ENCODE assay signal across 21 cellular contexts in the genomic region with DNA sequence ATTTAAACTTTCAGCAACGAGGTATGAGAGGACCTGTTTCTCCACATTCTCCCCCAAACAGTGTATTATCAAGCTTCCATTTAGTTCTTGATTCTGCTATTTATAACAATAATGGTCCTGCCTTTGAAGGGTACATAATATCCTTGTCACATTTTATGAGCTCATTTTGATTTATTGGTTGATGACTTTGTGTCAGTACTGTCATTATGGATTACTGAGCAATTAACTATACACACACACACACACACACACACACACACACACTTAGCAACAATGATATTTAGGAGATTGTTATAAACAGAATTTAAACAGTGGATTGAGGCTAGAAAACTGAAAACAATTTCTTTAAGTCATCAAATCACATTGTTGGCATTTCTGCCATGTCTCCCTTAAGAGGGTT. TPM values are rescaled to one million over a fixed set of nuclear protein-coding genes. Genes with fewer than 3 reads are reported as not detected.
"Had no signal": no experiment of that assay in that cellular context is flagged by ENCODE, and none has a peak within 500 bp of the region (broad histone marks: within the 10 kb centered on the region; RNA-seq: fewer than 3 reads in every experiment).

No MANE protein-coding gene starts in this region.

- H3K27ac ChIP-seq: body of pancreas, heart right ventricle, sigmoid colon, upper lobe of left lung had no signal

- DNase-seq: activated CD4-positive, alpha-beta T cell treated with anti-CD3 and anti-CD28 coated beads, Interleukin-2, amount 10 ng/mL, durations not matched to agents 7 days and 5 days; activated T-cell treated with anti-CD3 and anti-CD28 coated beads for 4 hours; amniotic stem cell; body of pancreas; cortex of kidney; effector memory CD4-positive, alpha-beta T cell; heart right ventricle; mesendoderm; sigmoid colon; stimulated activated CD4-positive, alpha-beta T cell treated with anti-CD3 and anti-CD28 coated beads, Interleukin-12 subunit alpha, Interleukin-12 subunit beta, amount 100 ng/mL, for 4 hours; upper lobe of left lung had no signal

- H3K36me3 ChIP-seq: heart right ventricle, sigmoid colon, upper lobe of left lung had no signal

- H3K4me1 ChIP-seq: body of pancreas had no signal

- H3K4me3 ChIP-seq: body of pancreas, heart right ventricle, sigmoid colon, upper lobe of left lung had no signal

- H3K27me3 ChIP-seq: body of pancreas, upper lobe of left lung had no signal

- H3K9me3 ChIP-seq: body of pancreas, heart right ventricle, sigmoid colon, upper lobe of left lung had no signal

- ATAC-seq: activated naive CD4-positive, alpha-beta T cell treated with anti-CD3 and anti-CD28 coated beads, Interleukin-2, amount 50 U/mL, for 72 hours; activated T-helper 17 cell treated with anti-CD3 and anti-CD28 coated beads, Interleukin-2, amount 50 U/mL, for 72 hours; body of pancreas; heart right ventricle; WTC11 had no signal

RNA-seq across cellular contexts. Expression of gene TMIGD1, which starts 7.0 kb away (rescaled TPM):
- total RNA-seq: activated CD4-positive, alpha-beta T cell treated with anti-CD3 and anti-CD28 coated beads, Interleukin-2, amount 10 ng/mL, durations not matched to agents 7 days and 5 days; activated CD8-positive, alpha-beta memory T cell treated with anti-CD3 and anti-CD28 coated beads for 36 hours; activated naive CD4-positive, alpha-beta T cell treated with anti-CD3 and anti-CD28 coated beads, Interleukin-2, amount 50 U/mL, for 72 hours; activated T-helper 17 cell treated with anti-CD3 and anti-CD28 coated beads, Interleukin-2, amount 50 U/mL, for 72 hours; body of pancreas; fibroblast of lung; frontal cortex; heart right ventricle; liver; osteoblast; pulmonary artery endothelial cell; temporal lobe; upper lobe of left lung; WTC11 had no signal
